Comparison of ENCODE assay signal across 11 cellular contexts in the genomic region with DNA sequence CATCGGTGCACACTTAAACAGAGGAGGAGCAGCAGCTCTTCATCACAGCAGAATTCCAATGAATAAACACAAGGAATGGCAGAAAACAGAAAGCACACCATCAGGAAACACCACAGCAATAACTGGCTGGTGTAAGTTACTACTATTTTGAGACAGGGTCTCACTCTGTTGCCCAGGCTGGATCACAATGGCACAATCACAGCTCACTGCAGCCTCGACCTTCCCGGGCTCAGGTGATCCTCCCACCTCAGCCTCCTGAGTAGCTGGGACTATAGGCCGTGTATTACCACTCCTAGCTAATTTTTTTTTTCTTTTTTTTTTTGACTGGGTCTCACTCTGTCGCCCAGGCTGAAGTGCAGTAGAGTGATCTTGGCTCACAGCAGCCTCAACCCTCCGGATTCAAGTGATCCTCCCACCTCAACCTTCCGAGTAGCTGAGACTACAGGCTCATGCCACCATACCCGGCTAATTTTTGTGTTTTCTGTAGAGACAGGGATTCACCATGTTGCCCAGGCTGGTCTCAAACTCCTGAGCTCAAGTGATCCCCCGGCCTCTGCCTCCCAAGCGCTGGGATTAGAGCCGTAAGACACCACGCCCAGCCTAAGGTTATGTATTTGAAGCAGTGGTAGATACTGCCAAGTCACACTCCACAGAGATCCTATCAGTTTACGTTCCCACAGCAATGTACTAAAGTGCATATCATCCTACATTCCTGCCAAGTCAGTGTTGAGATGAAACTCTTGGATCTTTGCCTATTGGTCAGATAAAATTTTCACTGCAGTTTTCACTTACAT. TPM values are rescaled to one million over a fixed set of nuclear protein-coding genes. Genes with fewer than 3 reads are reported as not detected.
DNase-seq lines count a peak whose midpoint lies in the region; ATAC-seq and TF ChIP-seq lines count a peak whose summit lies in the region.
"Had no signal": no experiment of that assay in that cellular context is flagged by ENCODE, and none has a peak within 500 bp of the region (broad histone marks: within the 10 kb centered on the region; RNA-seq: fewer than 3 reads in every experiment).

No MANE protein-coding gene starts in this region.

- ATAC-seq in RWPE2 (ENCODE audit: low read depth), result peak; percentile 50; the same call in 1 of the 3 replicates
- ATAC-seq: upper lobe of right lung had no signal

- H3K4me3 Mint-ChIP-seq in progenitor cell of endocrine pancreas (ENCODE audit: low read depth), result peak overlapping the region; percentile 58

- no peak overlapping the region for H3K27ac ChIP-seq in RWPE2 (ENCODE audit: poor library complexity, severe bottlenecking)
- H3K27ac ChIP-seq: upper lobe of right lung had no signal

- intact Hi-C loops in lower leg skin (cut with DNase I; ENCODE audit: low total_unique reads), result loop anchor here (10.0 kb wide), 1 partner anchor 188 kb away; a partner anchor contains a TSS

- H3K4me1 ChIP-seq in RWPE2 (ENCODE audit: insufficient read depth, poor library complexity, severe bottlenecking), result no peaks in the 10 kb centered on the region
- H3K4me1 ChIP-seq: upper lobe of right lung had no signal

- TF ChIP-seq POLR2A in lower leg skin (IDR thresholded peaks at IDR 0.05), result no peak

- no peaks in the 10 kb centered on the region for H3K9me3 ChIP-seq in RWPE2 (ENCODE audit: severe bottlenecking)
- H3K9me3 ChIP-seq: upper lobe of right lung had no signal

- TF ChIP-seq CTCF in RWPE2 (IDR thresholded peaks at IDR 0.05; ENCODE audit: poor library complexity, severe bottlenecking) (no peak), fibroblast of the aortic adventitia (IDR thresholded peaks at IDR 0.05; ENCODE audit: insufficient read depth, low read length) (no peak), progenitor cell of endocrine pancreas (IDR thresholded peaks at IDR 0.05; ENCODE audit: unreplicated experiment) (no peak), lower leg skin (IDR thresholded peaks at IDR 0.05) (no peak)

- H3K27me3 Mint-ChIP-seq in progenitor cell of endocrine pancreas, result no peaks in the 10 kb centered on the region

- peak; percentile 38 for DNase-seq in GM04504 (ENCODE audit: low read depth)
- DNase-seq in RWPE2 (ENCODE audit: low spot score), result no peak
- DNase-seq in fibroblast of the aortic adventitia (ENCODE audit: low read depth), result peak; percentile 89
- DNase-seq in progenitor cell of endocrine pancreas (ENCODE audit: low spot score, unreplicated experiment), result no peak
- DNase-seq in NCI-H2081 treated with DMSO at 0.1 percent for 48 hours (lab: John Stamatoyannopoulos, UW), result no peak
- no peak for DNase-seq in RPMI8226
- DNase-seq in lower leg skin (ENCODE audit: low spot score in 2 of 2), result no peak
- no peak for DNase-seq in cerebellar nuclear complex (lab: John Stamatoyannopoulos, UW)
- DNase-seq: dermis blood vessel endothelial cell, kidney glomerular epithelial cell, upper lobe of right lung had no signal

- peaks cover 14% of the 10 kb centered on the region for H3K36me3 ChIP-seq in RWPE2 (ENCODE audit: low read depth)
- H3K36me3 ChIP-seq: upper lobe of right lung had no signal

- H3K4me3 ChIP-seq in RWPE2 (ENCODE audit: severe bottlenecking) (no peak overlapping the region), fibroblast of the aortic adventitia (ENCODE audit: low read depth, low read length) (no peak overlapping the region), lower leg skin (ENCODE audit: low read depth, poor library complexity, severe bottlenecking) (no peak overlapping the region)
- H3K4me3 ChIP-seq: upper lobe of right lung had no signal

- no peaks in the 10 kb centered on the region for H3K9me3 Mint-ChIP-seq in progenitor cell of endocrine pancreas (ENCODE audit: low read depth)

- peaks cover 9% of the 10 kb centered on the region for H3K36me3 Mint-ChIP-seq in progenitor cell of endocrine pancreas (ENCODE audit: insufficient read depth)

- WGBS in lower leg skin, 2 donors, result 60 to 71% methylated on average over 13 of the region's 13 CpGs

- peak overlapping the region; percentile 99 for H3K27ac Mint-ChIP-seq in progenitor cell of endocrine pancreas

- H3K4me1 Mint-ChIP-seq in progenitor cell of endocrine pancreas (ENCODE audit: low read depth), result peaks cover 34% of the 10 kb centered on the region

- H3K27me3 ChIP-seq in RWPE2 (ENCODE audit: insufficient read depth, poor library complexity, severe bottlenecking), result no peaks in the 10 kb centered on the region
- H3K27me3 ChIP-seq: upper lobe of right lung had no signal

RNA-seq across cellular contexts. Expression of a gene that starts 20.7 kb away (rescaled TPM):
- 43.6 and 66.0 TPM in 2 replicates for total RNA-seq in fibroblast of the aortic adventitia (ENCODE audit: low replicate concordance)
- 212 and 216 TPM in 2 replicates for total RNA-seq in progenitor cell of endocrine pancreas
- 10 to 100 TPM; 56.2 to 94.1 (median 67.4) TPM for total RNA-seq in lower leg skin

RNA-seq across cellular contexts. Expression of a gene that starts 42.1 kb away (rescaled TPM):
- total RNA-seq in fibroblast of the aortic adventitia (ENCODE audit: low replicate concordance) (5.8 and 11.8 TPM in 2 replicates), progenitor cell of endocrine pancreas (43.6 and 49.3 TPM in 2 replicates), lower leg skin (10 to 100 TPM; 11.0 to 25.1 (median 14.2) TPM)

Comparison
In these comparisons a context has a peak if more than half of its experiments do, and no peak if none do; other contexts are left out.
1. DNase-seq: peak in GM04504 (single experiment) and fibroblast of the aortic adventitia (single experiment); none in RWPE2 (single experiment), progenitor cell of endocrine pancreas (single experiment), NCI-H2081 treated with DMSO at 0.1 percent for 48 hours (single experiment), RPMI8226 (single experiment), lower leg skin (0 of 2) and cerebellar nuclear complex (0 of 2).